10 cellular contexts compared by ENCODE assay signal in the genomic region with DNA sequence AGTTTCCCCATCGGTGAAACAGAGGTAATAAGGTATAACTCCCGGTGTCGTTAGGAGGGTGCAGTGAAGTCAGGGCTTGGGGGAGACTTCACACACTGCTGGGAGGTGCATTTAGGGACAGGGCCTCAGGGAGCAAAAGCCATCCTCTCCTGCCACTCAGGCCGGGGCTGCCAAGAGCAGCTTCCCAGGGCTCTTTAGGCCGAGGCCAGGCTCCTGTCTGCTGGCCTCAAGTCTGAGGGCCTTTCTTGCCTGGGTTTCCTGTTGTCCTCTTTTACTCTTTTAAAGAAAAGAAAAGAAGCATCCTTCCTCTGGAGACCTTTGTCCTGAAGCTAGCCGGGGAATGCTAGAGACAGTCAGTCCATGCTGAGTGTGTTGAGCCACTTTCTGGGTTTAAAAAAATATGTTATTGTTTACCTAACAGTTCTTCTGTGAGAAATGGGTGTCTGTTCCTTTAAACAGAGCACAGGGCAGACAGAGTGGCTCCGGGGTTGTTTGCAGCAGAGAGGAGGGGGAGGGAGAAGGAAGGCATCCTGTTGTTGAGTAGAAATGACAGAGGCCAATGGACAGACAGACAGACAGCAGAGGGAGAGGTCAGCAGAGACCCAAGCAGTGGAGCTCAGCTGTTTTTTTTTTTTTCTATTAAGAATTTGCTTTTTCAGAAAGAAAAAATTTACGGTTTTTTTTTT.
DNase-seq lines count a peak whose midpoint lies in the region; ATAC-seq and TF ChIP-seq lines count a peak whose summit lies in the region.
"Had no signal": no experiment of that assay in that cellular context is flagged by ENCODE, and none has a peak within 500 bp of the region (broad histone marks: within the 10 kb centered on the region; RNA-seq: fewer than 3 reads in every experiment).

No MANE protein-coding gene starts in this region.

- no peaks in the 10 kb centered on the region for H3K9me3 Mint-ChIP-seq in activated naive CD4-positive, alpha-beta T cell treated with anti-CD3 and anti-CD28 coated beads, Interleukin-2, amount 10 ng/mL, durations not matched to agents 7 days and 5 days
- no peaks in the 10 kb centered on the region for H3K9me3 Mint-ChIP-seq in stimulated activated effector memory CD8-positive, alpha-beta T cell treated with anti-CD3 and anti-CD28 coated beads, Interleukin-12 subunit alpha, Interleukin-12 subunit beta, amount 100 ng/mL, for 72 hours
- H3K9me3 Mint-ChIP-seq in Calu3 (ENCODE audit: low read depth, unreplicated experiment), result no peaks in the 10 kb centered on the region

- intact Hi-C loops in Calu3 (cut with micrococcal nuclease; ENCODE audit: unreplicated experiment), result no loop called here

- no peak for TF ChIP-seq CTCF in Calu3 (IDR thresholded peaks at IDR 0.05; ENCODE audit: unreplicated experiment)

- CTCF ChIA-PET in activated naive CD4-positive, alpha-beta T cell treated with anti-CD3 and anti-CD28 coated beads, Interleukin-2, amount 10 ng/mL, durations not matched to agents 7 days and 5 days (lab: Charles Lee), result interaction anchor here (0.9 to 6.2 kb wide), 2 partner anchors 25 to 38 kb away, joined by 3 to 25 read pairs; no protein-coding TSS in a partner anchor
- CTCF ChIA-PET in Calu3 (lab: Charles Lee), result no interaction called here

- no peak for ATAC-seq in stimulated activated effector memory CD8-positive, alpha-beta T cell treated with anti-CD3 and anti-CD28 coated beads, Interleukin-12 subunit alpha, Interleukin-12 subunit beta, amount 100 ng/mL, for 72 hours

- BruUV-seq in Calu3 (replicated peaks; lab: Mats Ljungman, UMichigan), result no TSS peak

- H3K27ac Mint-ChIP-seq in activated naive CD4-positive, alpha-beta T cell treated with anti-CD3 and anti-CD28 coated beads, Interleukin-2, amount 10 ng/mL, durations not matched to agents 7 days and 5 days, result peak overlapping the region; percentile 81
- peak overlapping the region; percentile 2 for H3K27ac Mint-ChIP-seq in stimulated activated effector memory CD8-positive, alpha-beta T cell treated with anti-CD3 and anti-CD28 coated beads, Interleukin-12 subunit alpha, Interleukin-12 subunit beta, amount 100 ng/mL, for 72 hours
- no peak overlapping the region for H3K27ac Mint-ChIP-seq in Calu3 (ENCODE audit: unreplicated experiment)

- H3K27me3 Mint-ChIP-seq in activated naive CD4-positive, alpha-beta T cell treated with anti-CD3 and anti-CD28 coated beads, Interleukin-2, amount 10 ng/mL, durations not matched to agents 7 days and 5 days, result no peaks in the 10 kb centered on the region
- H3K27me3 Mint-ChIP-seq in Calu3 (ENCODE audit: unreplicated experiment), result peaks cover 43% of the 10 kb centered on the region

- H3K4me1 Mint-ChIP-seq in activated naive CD4-positive, alpha-beta T cell treated with anti-CD3 and anti-CD28 coated beads, Interleukin-2, amount 10 ng/mL, durations not matched to agents 7 days and 5 days, result peaks cover 39% of the 10 kb centered on the region
- no peaks in the 10 kb centered on the region for H3K4me1 Mint-ChIP-seq in stimulated activated effector memory CD8-positive, alpha-beta T cell treated with anti-CD3 and anti-CD28 coated beads, Interleukin-12 subunit alpha, Interleukin-12 subunit beta, amount 100 ng/mL, for 72 hours
- H3K4me1 Mint-ChIP-seq in Calu3 (ENCODE audit: low read depth, unreplicated experiment), result peaks cover 8% of the 10 kb centered on the region

- H3K4me3 Mint-ChIP-seq in activated naive CD4-positive, alpha-beta T cell treated with anti-CD3 and anti-CD28 coated beads, Interleukin-2, amount 10 ng/mL, durations not matched to agents 7 days and 5 days, result no peak overlapping the region
- no peak overlapping the region for H3K4me3 Mint-ChIP-seq in stimulated activated effector memory CD8-positive, alpha-beta T cell treated with anti-CD3 and anti-CD28 coated beads, Interleukin-12 subunit alpha, Interleukin-12 subunit beta, amount 100 ng/mL, for 72 hours
- H3K4me3 Mint-ChIP-seq in Calu3 (ENCODE audit: low read depth, unreplicated experiment), result no peak overlapping the region

- H3K36me3 Mint-ChIP-seq in activated naive CD4-positive, alpha-beta T cell treated with anti-CD3 and anti-CD28 coated beads, Interleukin-2, amount 10 ng/mL, durations not matched to agents 7 days and 5 days, result no peaks in the 10 kb centered on the region
- no peaks in the 10 kb centered on the region for H3K36me3 Mint-ChIP-seq in stimulated activated effector memory CD8-positive, alpha-beta T cell treated with anti-CD3 and anti-CD28 coated beads, Interleukin-12 subunit alpha, Interleukin-12 subunit beta, amount 100 ng/mL, for 72 hours
- no peaks in the 10 kb centered on the region for H3K36me3 Mint-ChIP-seq in Calu3 (ENCODE audit: insufficient read depth, unreplicated experiment)

- peak; percentile 51 for DNase-seq in activated naive CD4-positive, alpha-beta T cell treated with anti-CD3 and anti-CD28 coated beads, Interleukin-2, amount 10 ng/mL, durations not matched to agents 7 days and 5 days
- no peak for DNase-seq in activated naive CD4-positive, alpha-beta T cell treated with Interleukin-2 at 50 U/mL for 16 hours
- DNase-seq in fibroblast of the conjunctiva (ENCODE audit: low read depth), result peak; percentile 13
- DNase-seq in stimulated activated effector memory CD8-positive, alpha-beta T cell treated with anti-CD3 and anti-CD28 coated beads, Interleukin-12 subunit alpha, Interleukin-12 subunit beta, amount 100 ng/mL, for 72 hours (ENCODE audit: low spot score in 2 of 2), result no peak
- DNase-seq in Calu3, result no peak
- DNase-seq in stimulated activated CD4-positive, alpha-beta T cell treated with anti-CD3 and anti-CD28 coated beads, Interleukin-2, amount 100 ng/mL, for 24 hours, result no peak
- DNase-seq in T-helper 9 cell, result no peak
- DNase-seq: activated CD8-positive, alpha-beta memory T cell treated with anti-CD3 and anti-CD28 coated beads, Interleukin-2, amount 50 U/mL, for 4 hours; NCI-H1105 had no signal

TF ChIP-seq in PFSK-1, 5 proteins besides CTCF, POLR2A, EP300 and RAD21:
- TF ChIP-seq TAF1 (IDR thresholded peaks at IDR 0.05; ENCODE audit: borderline replicate concordance, insufficient read depth, low read length) (0 out of 2 replicates have a peak, but pooled peaks have one; percentile 36), POLR2AphosphoS5 (IDR thresholded peaks at IDR 0.05; ENCODE audit: low read depth, low read length) (no peak; the same call in 1 of the 2 replicates), FOXP2 (optimal IDR thresholded peaks at IDR 0.05; ENCODE audit: borderline replicate concordance, extremely low read depth, extremely low read length, insufficient read depth) (peak; percentile 60), SIN3A (IDR thresholded peaks at IDR 0.05; ENCODE audit: borderline replicate concordance, insufficient read depth, low read length) (no peak)
- TF ChIP-seq, protein P1, sequence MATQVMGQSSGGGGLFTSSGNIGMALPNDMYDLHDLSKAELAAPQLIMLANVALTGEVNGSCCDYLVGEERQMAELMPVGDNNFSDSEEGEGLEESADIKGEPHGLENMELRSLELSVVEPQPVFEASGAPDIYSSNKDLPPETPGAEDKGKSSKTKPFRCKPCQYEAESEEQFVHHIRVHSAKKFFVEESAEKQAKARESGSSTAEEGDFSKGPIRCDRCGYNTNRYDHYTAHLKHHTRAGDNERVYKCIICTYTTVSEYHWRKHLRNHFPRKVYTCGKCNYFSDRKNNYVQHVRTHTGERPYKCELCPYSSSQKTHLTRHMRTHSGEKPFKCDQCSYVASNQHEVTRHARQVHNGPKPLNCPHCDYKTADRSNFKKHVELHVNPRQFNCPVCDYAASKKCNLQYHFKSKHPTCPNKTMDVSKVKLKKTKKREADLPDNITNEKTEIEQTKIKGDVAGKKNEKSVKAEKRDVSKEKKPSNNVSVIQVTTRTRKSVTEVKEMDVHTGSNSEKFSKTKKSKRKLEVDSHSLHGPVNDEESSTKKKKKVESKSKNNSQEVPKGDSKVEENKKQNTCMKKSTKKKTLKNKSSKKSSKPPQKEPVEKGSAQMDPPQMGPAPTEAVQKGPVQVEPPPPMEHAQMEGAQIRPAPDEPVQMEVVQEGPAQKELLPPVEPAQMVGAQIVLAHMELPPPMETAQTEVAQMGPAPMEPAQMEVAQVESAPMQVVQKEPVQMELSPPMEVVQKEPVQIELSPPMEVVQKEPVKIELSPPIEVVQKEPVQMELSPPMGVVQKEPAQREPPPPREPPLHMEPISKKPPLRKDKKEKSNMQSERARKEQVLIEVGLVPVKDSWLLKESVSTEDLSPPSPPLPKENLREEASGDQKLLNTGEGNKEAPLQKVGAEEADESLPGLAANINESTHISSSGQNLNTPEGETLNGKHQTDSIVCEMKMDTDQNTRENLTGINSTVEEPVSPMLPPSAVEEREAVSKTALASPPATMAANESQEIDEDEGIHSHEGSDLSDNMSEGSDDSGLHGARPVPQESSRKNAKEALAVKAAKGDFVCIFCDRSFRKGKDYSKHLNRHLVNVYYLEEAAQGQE (IDR thresholded peaks at IDR 0.05; ENCODE audit: insufficient read depth in 1 of 2, low read depth in 2 of 2, low read length in 2 of 2), result no peak

Comparison
In these comparisons a context has a peak if more than half of its experiments do, and no peak if none do; other contexts are left out.
1. DNase-seq: peak in activated naive CD4-positive, alpha-beta T cell treated with anti-CD3 and anti-CD28 coated beads, Interleukin-2, amount 10 ng/mL, durations not matched to agents 7 days and 5 days (single experiment) and fibroblast of the conjunctiva (single experiment); none in activated naive CD4-positive, alpha-beta T cell treated with Interleukin-2 at 50 U/mL for 16 hours (single experiment), stimulated activated effector memory CD8-positive, alpha-beta T cell treated with anti-CD3 and anti-CD28 coated beads, Interleukin-12 subunit alpha, Interleukin-12 subunit beta, amount 100 ng/mL, for 72 hours (0 of 2), Calu3 (single experiment), stimulated activated CD4-positive, alpha-beta T cell treated with anti-CD3 and anti-CD28 coated beads, Interleukin-2, amount 100 ng/mL, for 24 hours (0 of 2) and T-helper 9 cell (single experiment).